1 cellular context compared by ENCODE assay signal in the genomic region with DNA sequence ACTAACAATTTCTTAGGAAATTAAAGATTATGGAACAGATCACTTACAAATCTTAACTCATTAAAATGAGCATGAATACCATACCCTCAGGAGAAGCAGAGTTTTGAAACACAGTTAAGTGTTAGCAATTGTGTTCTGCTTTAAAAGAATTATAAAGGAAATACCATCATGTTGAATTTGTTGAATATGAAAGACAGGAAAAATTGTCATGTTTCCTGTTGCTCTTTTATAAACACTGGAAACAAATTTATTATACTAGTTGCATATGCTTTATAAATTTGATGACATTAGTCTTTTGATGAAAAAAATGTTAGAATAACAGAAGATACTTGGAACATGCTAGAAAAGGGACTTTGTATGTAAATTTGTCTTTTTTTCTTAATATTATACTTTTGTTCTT.
TF ChIP-seq lines count a peak whose summit lies in the region.

No MANE protein-coding gene starts in this region.

TF ChIP-seq in HepG2, 621 proteins besides CTCF, POLR2A, EP300 and RAD21:
- TF ChIP-seq ZNF232 (CRISPR knock-in tag; IDR thresholded peaks at IDR 0.05; ENCODE audit: borderline replicate concordance) (no peak), HCFC1 (IDR thresholded peaks at IDR 0.05; ENCODE audit: low read depth, low read length) (no peak), NPAS2 (CRISPR knock-in tag; IDR thresholded peaks at IDR 0.05; ENCODE audit: borderline replicate concordance) (no peak), ZNF234 (CRISPR knock-in tag; conservative IDR thresholded peaks at IDR 0.05) (no peak), ATM (IDR thresholded peaks at IDR 0.05; ENCODE audit: borderline replicate concordance) (no peak), ZFP36 (IDR thresholded peaks at IDR 0.05; ENCODE audit: borderline replicate concordance, low read depth, low read length, partially characterized antibody) (no peak), IKZF1 (IDR thresholded peaks at IDR 0.05) (no peak), POLR2AphosphoS2 (IDR thresholded peaks at IDR 0.05; ENCODE audit: low read depth, low read length) (no peak), GZF1 (CRISPR knock-in tag; IDR thresholded peaks at IDR 0.05) (no peak), FOXA3 (CRISPR knock-in tag; IDR thresholded peaks at IDR 0.05) (no peak)
TF ChIP-seq in HepG2: peak in this region for 0.
